ENCODE assay signal across 1 cellular context in the genomic region with DNA sequence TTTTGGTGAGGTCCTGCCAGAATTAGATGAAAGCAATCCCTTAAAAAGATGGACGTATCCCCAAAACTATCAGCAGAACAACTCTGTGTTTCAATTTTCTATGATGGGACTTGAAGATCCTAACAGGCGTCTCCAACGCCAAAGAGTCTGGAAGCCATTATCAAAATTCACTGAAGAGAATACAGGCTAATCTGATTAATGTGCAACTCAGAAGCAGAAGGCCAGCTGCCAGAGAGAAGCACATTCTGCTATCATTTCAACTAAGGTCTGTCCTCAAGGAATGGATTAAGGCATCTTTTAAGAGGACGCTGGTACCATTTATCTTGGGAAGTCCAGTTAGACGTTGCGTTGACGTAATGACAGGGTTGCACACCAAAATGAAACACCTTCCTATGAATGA.
TF ChIP-seq lines count a peak whose summit lies in the region.

No MANE protein-coding gene starts in this region.

TF ChIP-seq in SK-N-SH, 30 proteins besides CTCF, POLR2A, EP300 and RAD21:
- no peak for TF ChIP-seq NFIC (IDR thresholded peaks at IDR 0.05; ENCODE audit: borderline replicate concordance)
- no peak for TF ChIP-seq GABPA (IDR thresholded peaks at IDR 0.05; ENCODE audit: low read depth)
- TF ChIP-seq TEAD4 (IDR thresholded peaks at IDR 0.05; ENCODE audit: borderline replicate concordance, insufficient read depth), result no peak
- TF ChIP-seq MXI1 (IDR thresholded peaks at IDR 0.05; ENCODE audit: low read depth, low read length), result peak; percentile 23; the same call in 1 of the 2 replicates
- no peak for TF ChIP-seq YY1 (IDR thresholded peaks at IDR 0.05; ENCODE audit: low read depth)
- no peak for TF ChIP-seq POLR2AphosphoS5 (IDR thresholded peaks at IDR 0.05; ENCODE audit: low read depth, low read length)
- no peak for TF ChIP-seq SIN3A (IDR thresholded peaks at IDR 0.05; ENCODE audit: borderline replicate concordance, low read depth, low read length)
- TF ChIP-seq, protein P1, sequence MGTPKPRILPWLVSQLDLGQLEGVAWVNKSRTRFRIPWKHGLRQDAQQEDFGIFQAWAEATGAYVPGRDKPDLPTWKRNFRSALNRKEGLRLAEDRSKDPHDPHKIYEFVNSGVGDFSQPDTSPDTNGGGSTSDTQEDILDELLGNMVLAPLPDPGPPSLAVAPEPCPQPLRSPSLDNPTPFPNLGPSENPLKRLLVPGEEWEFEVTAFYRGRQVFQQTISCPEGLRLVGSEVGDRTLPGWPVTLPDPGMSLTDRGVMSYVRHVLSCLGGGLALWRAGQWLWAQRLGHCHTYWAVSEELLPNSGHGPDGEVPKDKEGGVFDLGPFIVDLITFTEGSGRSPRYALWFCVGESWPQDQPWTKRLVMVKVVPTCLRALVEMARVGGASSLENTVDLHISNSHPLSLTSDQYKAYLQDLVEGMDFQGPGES (IDR thresholded peaks at IDR 0.05; ENCODE audit: low read depth, low read length), result no peak
- TF ChIP-seq, protein P2, sequence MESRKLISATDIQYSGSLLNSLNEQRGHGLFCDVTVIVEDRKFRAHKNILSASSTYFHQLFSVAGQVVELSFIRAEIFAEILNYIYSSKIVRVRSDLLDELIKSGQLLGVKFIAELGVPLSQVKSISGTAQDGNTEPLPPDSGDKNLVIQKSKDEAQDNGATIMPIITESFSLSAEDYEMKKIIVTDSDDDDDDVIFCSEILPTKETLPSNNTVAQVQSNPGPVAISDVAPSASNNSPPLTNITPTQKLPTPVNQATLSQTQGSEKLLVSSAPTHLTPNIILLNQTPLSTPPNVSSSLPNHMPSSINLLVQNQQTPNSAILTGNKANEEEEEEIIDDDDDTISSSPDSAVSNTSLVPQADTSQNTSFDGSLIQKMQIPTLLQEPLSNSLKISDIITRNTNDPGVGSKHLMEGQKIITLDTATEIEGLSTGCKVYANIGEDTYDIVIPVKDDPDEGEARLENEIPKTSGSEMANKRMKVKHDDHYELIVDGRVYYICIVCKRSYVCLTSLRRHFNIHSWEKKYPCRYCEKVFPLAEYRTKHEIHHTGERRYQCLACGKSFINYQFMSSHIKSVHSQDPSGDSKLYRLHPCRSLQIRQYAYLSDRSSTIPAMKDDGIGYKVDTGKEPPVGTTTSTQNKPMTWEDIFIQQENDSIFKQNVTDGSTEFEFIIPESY (IDR thresholded peaks at IDR 0.05; ENCODE audit: borderline replicate concordance, low read depth), result no peak
- no peak for TF ChIP-seq MEF2A (IDR thresholded peaks at IDR 0.05; ENCODE audit: borderline replicate concordance, low read depth)
- no peak for TF ChIP-seq TAF1 (IDR thresholded peaks at IDR 0.05; ENCODE audit: borderline replicate concordance, low read depth, low read length)
- TF ChIP-seq, protein P3, sequence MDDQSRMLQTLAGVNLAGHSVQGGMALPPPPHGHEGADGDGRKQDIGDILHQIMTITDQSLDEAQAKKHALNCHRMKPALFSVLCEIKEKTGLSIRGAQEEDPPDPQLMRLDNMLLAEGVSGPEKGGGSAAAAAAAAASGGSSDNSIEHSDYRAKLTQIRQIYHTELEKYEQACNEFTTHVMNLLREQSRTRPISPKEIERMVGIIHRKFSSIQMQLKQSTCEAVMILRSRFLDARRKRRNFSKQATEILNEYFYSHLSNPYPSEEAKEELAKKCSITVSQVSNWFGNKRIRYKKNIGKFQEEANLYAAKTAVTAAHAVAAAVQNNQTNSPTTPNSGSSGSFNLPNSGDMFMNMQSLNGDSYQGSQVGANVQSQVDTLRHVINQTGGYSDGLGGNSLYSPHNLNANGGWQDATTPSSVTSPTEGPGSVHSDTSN (IDR thresholded peaks at IDR 0.05), result no peak
- peak; percentile 49 for TF ChIP-seq CHD2 (IDR thresholded peaks at IDR 0.05; ENCODE audit: low read length, partially characterized antibody)
- TF ChIP-seq, protein P4, sequence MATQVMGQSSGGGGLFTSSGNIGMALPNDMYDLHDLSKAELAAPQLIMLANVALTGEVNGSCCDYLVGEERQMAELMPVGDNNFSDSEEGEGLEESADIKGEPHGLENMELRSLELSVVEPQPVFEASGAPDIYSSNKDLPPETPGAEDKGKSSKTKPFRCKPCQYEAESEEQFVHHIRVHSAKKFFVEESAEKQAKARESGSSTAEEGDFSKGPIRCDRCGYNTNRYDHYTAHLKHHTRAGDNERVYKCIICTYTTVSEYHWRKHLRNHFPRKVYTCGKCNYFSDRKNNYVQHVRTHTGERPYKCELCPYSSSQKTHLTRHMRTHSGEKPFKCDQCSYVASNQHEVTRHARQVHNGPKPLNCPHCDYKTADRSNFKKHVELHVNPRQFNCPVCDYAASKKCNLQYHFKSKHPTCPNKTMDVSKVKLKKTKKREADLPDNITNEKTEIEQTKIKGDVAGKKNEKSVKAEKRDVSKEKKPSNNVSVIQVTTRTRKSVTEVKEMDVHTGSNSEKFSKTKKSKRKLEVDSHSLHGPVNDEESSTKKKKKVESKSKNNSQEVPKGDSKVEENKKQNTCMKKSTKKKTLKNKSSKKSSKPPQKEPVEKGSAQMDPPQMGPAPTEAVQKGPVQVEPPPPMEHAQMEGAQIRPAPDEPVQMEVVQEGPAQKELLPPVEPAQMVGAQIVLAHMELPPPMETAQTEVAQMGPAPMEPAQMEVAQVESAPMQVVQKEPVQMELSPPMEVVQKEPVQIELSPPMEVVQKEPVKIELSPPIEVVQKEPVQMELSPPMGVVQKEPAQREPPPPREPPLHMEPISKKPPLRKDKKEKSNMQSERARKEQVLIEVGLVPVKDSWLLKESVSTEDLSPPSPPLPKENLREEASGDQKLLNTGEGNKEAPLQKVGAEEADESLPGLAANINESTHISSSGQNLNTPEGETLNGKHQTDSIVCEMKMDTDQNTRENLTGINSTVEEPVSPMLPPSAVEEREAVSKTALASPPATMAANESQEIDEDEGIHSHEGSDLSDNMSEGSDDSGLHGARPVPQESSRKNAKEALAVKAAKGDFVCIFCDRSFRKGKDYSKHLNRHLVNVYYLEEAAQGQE (IDR thresholded peaks at IDR 0.05; ENCODE audit: low read depth, low read length), result no peak
- peak; percentile 12; the same call in 1 of the 2 replicates for TF ChIP-seq GATA2 (CRISPR knock-in tag; IDR thresholded peaks at IDR 0.05)
- TF ChIP-seq, protein P5, sequence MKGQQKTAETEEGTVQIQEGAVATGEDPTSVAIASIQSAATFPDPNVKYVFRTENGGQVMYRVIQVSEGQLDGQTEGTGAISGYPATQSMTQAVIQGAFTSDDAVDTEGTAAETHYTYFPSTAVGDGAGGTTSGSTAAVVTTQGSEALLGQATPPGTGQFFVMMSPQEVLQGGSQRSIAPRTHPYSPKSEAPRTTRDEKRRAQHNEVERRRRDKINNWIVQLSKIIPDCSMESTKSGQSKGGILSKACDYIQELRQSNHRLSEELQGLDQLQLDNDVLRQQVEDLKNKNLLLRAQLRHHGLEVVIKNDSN (IDR thresholded peaks at IDR 0.05; ENCODE audit: borderline replicate concordance, low read depth), result no peak
- TF ChIP-seq, protein P6, sequence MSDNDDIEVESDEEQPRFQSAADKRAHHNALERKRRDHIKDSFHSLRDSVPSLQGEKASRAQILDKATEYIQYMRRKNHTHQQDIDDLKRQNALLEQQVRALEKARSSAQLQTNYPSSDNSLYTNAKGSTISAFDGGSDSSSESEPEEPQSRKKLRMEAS (IDR thresholded peaks at IDR 0.05; ENCODE audit: low read depth), result no peak
- TF ChIP-seq FOXM1 (IDR thresholded peaks at IDR 0.05; ENCODE audit: low read depth), result no peak
- no peak for TF ChIP-seq FOXJ3 (CRISPR knock-in tag; IDR thresholded peaks at IDR 0.05)
- TF ChIP-seq EZH2phosphoT487 (IDR thresholded peaks at IDR 0.05; ENCODE audit: borderline replicate concordance, low read depth), result no peak
- peak; percentile 61 for TF ChIP-seq RCOR1 (IDR thresholded peaks at IDR 0.05; ENCODE audit: low read length)
- TF ChIP-seq ELF1 (IDR thresholded peaks at IDR 0.05), result no peak
- TF ChIP-seq, protein P7, sequence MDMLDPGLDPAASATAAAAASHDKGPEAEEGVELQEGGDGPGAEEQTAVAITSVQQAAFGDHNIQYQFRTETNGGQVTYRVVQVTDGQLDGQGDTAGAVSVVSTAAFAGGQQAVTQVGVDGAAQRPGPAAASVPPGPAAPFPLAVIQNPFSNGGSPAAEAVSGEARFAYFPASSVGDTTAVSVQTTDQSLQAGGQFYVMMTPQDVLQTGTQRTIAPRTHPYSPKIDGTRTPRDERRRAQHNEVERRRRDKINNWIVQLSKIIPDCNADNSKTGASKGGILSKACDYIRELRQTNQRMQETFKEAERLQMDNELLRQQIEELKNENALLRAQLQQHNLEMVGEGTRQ (IDR thresholded peaks at IDR 0.05; ENCODE audit: borderline replicate concordance, low read depth, low read length), result no peak
- TF ChIP-seq RXRA (IDR thresholded peaks at IDR 0.05; ENCODE audit: borderline replicate concordance, low read depth), result no peak
- TF ChIP-seq SMC3 (IDR thresholded peaks at IDR 0.05; ENCODE audit: low read depth, low read length), result no peak
- TF ChIP-seq RFX5 (IDR thresholded peaks at IDR 0.05; ENCODE audit: low read length), result no peak
- no peak for TF ChIP-seq JUND (IDR thresholded peaks at IDR 0.05)
- no peak for TF ChIP-seq FOSL2 (IDR thresholded peaks at IDR 0.05; ENCODE audit: borderline replicate concordance, low read depth)
- 0 out of 2 replicates have a peak, but pooled peaks have one; percentile 18 for TF ChIP-seq TCF12 (IDR thresholded peaks at IDR 0.05)
- no peak for TF ChIP-seq NRF1 (IDR thresholded peaks at IDR 0.05; ENCODE audit: low read depth, low read length)
